1 cellular context compared by ENCODE assay signal in the genomic region with DNA sequence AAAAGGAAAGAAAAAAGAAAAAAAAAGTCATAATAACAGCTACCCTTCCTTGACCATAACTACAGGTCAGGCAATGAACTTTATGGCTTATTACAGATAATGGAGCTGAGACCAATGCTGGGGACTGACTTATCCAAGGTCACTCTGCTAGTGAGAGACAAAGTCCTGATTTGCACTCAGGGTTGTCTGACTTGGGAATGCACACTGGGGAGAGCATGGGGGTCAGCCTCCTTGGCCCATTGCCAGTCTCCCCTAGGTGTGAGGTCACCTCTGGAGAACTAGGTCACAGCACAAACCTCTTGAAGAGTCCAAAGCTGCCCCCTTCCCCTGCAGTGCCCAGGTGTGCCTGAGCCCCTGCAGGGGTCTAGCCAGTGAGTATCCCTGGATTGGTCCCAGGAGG.
TF ChIP-seq lines count a peak whose summit lies in the region.

No MANE protein-coding gene starts in this region.

TF ChIP-seq in H1, 55 proteins besides CTCF, POLR2A, EP300 and RAD21:
- TF ChIP-seq CBX5 (IDR thresholded peaks at IDR 0.05; ENCODE audit: low read depth, low read length) (no peak), CEBPB (IDR thresholded peaks at IDR 0.05; ENCODE audit: low read depth, low read length) (no peak), POU5F1 (IDR thresholded peaks at IDR 0.05; ENCODE audit: low read depth, low read length) (no peak), PHF8 (conservative IDR thresholded peaks at IDR 0.05; ENCODE audit: low read depth, low read length) (no peak), CREB1 (IDR thresholded peaks at IDR 0.05) (no peak), GTF2F1 (IDR thresholded peaks at IDR 0.05; ENCODE audit: borderline replicate concordance, low read depth, low read length) (no peak), JUN (IDR thresholded peaks at IDR 0.05; ENCODE audit: low read depth, low read length) (no peak)
- TF ChIP-seq, protein P1, sequence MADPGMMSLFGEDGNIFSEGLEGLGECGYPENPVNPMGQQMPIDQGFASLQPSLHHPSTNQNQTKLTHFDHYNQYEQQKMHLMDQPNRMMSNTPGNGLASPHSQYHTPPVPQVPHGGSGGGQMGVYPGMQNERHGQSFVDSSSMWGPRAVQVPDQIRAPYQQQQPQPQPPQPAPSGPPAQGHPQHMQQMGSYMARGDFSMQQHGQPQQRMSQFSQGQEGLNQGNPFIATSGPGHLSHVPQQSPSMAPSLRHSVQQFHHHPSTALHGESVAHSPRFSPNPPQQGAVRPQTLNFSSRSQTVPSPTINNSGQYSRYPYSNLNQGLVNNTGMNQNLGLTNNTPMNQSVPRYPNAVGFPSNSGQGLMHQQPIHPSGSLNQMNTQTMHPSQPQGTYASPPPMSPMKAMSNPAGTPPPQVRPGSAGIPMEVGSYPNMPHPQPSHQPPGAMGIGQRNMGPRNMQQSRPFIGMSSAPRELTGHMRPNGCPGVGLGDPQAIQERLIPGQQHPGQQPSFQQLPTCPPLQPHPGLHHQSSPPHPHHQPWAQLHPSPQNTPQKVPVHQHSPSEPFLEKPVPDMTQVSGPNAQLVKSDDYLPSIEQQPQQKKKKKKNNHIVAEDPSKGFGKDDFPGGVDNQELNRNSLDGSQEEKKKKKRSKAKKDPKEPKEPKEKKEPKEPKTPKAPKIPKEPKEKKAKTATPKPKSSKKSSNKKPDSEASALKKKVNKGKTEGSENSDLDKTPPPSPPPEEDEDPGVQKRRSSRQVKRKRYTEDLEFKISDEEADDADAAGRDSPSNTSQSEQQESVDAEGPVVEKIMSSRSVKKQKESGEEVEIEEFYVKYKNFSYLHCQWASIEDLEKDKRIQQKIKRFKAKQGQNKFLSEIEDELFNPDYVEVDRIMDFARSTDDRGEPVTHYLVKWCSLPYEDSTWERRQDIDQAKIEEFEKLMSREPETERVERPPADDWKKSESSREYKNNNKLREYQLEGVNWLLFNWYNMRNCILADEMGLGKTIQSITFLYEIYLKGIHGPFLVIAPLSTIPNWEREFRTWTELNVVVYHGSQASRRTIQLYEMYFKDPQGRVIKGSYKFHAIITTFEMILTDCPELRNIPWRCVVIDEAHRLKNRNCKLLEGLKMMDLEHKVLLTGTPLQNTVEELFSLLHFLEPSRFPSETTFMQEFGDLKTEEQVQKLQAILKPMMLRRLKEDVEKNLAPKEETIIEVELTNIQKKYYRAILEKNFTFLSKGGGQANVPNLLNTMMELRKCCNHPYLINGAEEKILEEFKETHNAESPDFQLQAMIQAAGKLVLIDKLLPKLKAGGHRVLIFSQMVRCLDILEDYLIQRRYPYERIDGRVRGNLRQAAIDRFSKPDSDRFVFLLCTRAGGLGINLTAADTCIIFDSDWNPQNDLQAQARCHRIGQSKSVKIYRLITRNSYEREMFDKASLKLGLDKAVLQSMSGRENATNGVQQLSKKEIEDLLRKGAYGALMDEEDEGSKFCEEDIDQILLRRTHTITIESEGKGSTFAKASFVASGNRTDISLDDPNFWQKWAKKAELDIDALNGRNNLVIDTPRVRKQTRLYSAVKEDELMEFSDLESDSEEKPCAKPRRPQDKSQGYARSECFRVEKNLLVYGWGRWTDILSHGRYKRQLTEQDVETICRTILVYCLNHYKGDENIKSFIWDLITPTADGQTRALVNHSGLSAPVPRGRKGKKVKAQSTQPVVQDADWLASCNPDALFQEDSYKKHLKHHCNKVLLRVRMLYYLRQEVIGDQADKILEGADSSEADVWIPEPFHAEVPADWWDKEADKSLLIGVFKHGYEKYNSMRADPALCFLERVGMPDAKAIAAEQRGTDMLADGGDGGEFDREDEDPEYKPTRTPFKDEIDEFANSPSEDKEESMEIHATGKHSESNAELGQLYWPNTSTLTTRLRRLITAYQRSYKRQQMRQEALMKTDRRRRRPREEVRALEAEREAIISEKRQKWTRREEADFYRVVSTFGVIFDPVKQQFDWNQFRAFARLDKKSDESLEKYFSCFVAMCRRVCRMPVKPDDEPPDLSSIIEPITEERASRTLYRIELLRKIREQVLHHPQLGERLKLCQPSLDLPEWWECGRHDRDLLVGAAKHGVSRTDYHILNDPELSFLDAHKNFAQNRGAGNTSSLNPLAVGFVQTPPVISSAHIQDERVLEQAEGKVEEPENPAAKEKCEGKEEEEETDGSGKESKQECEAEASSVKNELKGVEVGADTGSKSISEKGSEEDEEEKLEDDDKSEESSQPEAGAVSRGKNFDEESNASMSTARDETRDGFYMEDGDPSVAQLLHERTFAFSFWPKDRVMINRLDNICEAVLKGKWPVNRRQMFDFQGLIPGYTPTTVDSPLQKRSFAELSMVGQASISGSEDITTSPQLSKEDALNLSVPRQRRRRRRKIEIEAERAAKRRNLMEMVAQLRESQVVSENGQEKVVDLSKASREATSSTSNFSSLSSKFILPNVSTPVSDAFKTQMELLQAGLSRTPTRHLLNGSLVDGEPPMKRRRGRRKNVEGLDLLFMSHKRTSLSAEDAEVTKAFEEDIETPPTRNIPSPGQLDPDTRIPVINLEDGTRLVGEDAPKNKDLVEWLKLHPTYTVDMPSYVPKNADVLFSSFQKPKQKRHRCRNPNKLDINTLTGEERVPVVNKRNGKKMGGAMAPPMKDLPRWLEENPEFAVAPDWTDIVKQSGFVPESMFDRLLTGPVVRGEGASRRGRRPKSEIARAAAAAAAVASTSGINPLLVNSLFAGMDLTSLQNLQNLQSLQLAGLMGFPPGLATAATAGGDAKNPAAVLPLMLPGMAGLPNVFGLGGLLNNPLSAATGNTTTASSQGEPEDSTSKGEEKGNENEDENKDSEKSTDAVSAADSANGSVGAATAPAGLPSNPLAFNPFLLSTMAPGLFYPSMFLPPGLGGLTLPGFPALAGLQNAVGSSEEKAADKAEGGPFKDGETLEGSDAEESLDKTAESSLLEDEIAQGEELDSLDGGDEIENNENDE (IDR thresholded peaks at IDR 0.05; ENCODE audit: insufficient replicate concordance, low read length) = no peak
TF ChIP-seq in H1: peak in this region for 0.
